Comparison of ENCODE assay signal across 1 cellular context in the genomic region with DNA sequence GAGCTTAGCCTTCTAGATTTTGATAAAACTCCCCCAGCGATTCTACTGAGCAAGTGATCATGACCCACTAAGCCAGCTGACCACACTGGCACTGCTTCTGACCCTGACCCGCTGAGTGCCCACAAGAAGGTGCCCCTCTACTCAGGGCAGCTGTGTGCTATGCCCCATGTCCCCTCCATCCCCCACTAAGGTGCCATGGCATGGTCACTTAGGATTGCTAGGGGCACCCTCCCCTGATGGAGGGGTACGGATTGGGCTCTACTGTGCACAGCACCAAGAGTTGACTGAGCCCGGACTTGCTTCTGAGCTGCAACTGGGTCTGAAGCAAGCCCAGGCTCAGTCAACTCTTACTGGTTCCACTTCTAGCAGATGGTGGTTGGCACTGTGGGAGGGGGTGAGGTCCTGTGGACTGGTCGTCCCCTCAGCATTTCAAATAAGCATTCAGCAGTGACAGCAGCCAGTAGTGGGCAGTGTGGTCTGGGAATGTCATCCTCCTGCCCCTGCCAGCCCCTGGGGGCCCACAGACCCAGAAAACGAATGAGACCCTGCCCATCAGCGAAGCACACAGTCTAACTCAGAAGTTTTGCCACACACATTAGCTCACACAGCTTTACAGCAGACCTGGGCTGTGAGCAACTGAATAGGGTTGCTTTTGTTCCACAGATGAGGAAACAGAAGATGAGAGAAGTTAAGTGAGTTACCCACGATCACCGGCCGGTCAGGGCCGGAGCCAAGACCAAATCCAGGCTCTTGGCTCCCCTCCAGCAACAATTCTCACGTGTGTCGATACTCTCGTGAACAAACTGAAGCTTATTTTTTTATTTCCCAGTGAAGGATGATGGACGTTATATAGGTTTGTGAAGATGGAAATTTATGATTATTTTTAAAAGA.
TF ChIP-seq lines count a peak whose summit lies in the region.

No MANE protein-coding gene starts in this region.

TF ChIP-seq in IMR-90, 13 proteins besides CTCF, POLR2A, EP300 and RAD21:
- TF ChIP-seq MAFK (IDR thresholded peaks at IDR 0.05; ENCODE audit: low read depth, low read length) (no peak), SMC3 (IDR thresholded peaks at IDR 0.05; ENCODE audit: low read depth, low read length) (no peak), BHLHE40 (IDR thresholded peaks at IDR 0.05; ENCODE audit: low read depth, low read length) (no peak), NFE2L2 (IDR thresholded peaks at IDR 0.05; ENCODE audit: low read depth, low read length) (no peak), MXI1 (IDR thresholded peaks at IDR 0.05; ENCODE audit: borderline replicate concordance, low read depth, low read length) (no peak), RCOR1 (IDR thresholded peaks at IDR 0.05; ENCODE audit: insufficient replicate concordance, low read length) (no peak), CEBPB (IDR thresholded peaks at IDR 0.05; ENCODE audit: low read depth, low read length) (no peak), FOS (IDR thresholded peaks at IDR 0.05; ENCODE audit: low read depth, low read length) (no peak)
- TF ChIP-seq, protein P1, sequence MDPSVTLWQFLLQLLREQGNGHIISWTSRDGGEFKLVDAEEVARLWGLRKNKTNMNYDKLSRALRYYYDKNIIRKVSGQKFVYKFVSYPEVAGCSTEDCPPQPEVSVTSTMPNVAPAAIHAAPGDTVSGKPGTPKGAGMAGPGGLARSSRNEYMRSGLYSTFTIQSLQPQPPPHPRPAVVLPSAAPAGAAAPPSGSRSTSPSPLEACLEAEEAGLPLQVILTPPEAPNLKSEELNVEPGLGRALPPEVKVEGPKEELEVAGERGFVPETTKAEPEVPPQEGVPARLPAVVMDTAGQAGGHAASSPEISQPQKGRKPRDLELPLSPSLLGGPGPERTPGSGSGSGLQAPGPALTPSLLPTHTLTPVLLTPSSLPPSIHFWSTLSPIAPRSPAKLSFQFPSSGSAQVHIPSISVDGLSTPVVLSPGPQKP (IDR thresholded peaks at IDR 0.05; ENCODE audit: borderline replicate concordance, low read depth, low read length), result no peak
- TF ChIP-seq, protein P2, sequence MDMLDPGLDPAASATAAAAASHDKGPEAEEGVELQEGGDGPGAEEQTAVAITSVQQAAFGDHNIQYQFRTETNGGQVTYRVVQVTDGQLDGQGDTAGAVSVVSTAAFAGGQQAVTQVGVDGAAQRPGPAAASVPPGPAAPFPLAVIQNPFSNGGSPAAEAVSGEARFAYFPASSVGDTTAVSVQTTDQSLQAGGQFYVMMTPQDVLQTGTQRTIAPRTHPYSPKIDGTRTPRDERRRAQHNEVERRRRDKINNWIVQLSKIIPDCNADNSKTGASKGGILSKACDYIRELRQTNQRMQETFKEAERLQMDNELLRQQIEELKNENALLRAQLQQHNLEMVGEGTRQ (IDR thresholded peaks at IDR 0.05; ENCODE audit: low read depth, low read length), result no peak
